ENCODE assay signal across 8 cellular contexts in the genomic region with DNA sequence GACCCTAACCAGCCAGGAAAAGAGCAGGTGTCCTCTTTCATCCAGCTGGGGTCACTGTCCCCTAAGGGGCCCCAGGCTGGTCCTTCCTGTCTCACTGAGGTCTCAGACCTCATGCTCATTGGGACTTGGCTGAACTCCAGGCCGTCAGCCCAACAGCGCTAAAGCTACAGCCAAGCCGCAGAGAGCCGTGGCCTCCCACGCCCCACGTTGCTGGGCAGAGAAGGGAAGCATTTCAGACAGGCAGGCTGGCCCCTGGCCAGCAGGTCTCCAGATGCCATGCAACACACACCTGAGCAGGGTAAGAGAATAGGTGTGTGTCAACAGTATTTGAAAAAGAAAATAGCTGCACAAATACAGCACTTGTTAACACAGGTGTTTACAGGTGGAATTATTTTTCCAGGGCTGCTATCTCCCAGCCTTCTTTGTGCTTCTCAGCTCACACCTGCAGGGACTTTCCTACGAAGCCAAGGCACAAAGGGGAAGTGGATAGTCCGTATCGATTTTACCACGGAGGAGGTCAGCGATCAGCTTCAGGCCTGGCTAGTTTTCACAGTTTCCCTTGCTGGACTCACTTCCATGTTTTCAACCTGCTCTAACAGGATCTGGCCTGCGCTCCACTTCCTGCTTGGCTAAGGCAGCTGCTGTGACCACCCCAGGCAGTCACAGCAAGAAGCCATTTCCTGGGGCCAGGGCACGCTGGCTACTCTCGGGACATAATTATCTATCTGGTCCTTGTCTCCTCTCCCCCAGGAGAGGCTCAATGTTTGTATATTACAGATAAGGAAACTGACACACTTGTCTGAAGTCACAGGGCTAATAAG.
DNase-seq lines count a peak whose midpoint lies in the region; ATAC-seq, FAIRE-seq and TF ChIP-seq lines count a peak whose summit lies in the region.

No MANE protein-coding gene starts in this region.

- ATAC-seq in GM19438 (IDR thresholded peaks at IDR 0.05; ENCODE audit: low read depth, unreplicated experiment) (peak; percentile 65), HG03432 (IDR thresholded peaks at IDR 0.05; ENCODE audit: unreplicated experiment) (peak; percentile 80)

- BruUV-seq in Calu3 (replicated peaks; lab: Mats Ljungman, UMichigan) = no TSS peak

- DNase-seq in Calu3 (peak; percentile 93), NCI-H69 (lab: John Stamatoyannopoulos, UW) (peak; percentile 96), bronchial epithelial cell (ENCODE audit: low read depth) (peak; percentile 35), lower leg skin (ENCODE audit: low spot score in 2 of 2) (peak; percentile 77 to 91), ureter (ENCODE audit: low spot score) (peak; percentile 83), DMS114 treated with DMSO at 0.1 percent for 48 hours (lab: John Stamatoyannopoulos, UW; ENCODE audit: unreplicated experiment) (no peak)

- peak; percentile 32 for TF ChIP-seq CTCF in Calu3 (IDR thresholded peaks at IDR 0.05; ENCODE audit: unreplicated experiment)
- peak; percentile 12 for TF ChIP-seq CTCF in bronchial epithelial cell (IDR thresholded peaks at IDR 0.05; ENCODE audit: insufficient read depth, low read length, severe bottlenecking)
- no peak for TF ChIP-seq CTCF in lower leg skin (IDR thresholded peaks at IDR 0.05)

- peaks cover 6% of the 10 kb centered on the region for H3K27me3 ChIP-seq in bronchial epithelial cell (ENCODE audit: control insufficient read depth, insufficient read depth, low read length)

- peaks cover 4% of the 10 kb centered on the region for H3K36me3 Mint-ChIP-seq in Calu3 (ENCODE audit: insufficient read depth, unreplicated experiment)

- H3K36me3 ChIP-seq in bronchial epithelial cell (ENCODE audit: control insufficient read depth, insufficient read depth, low read length) = no peaks in the 10 kb centered on the region

- peak overlapping the region; percentile 53 for H3K4me3 Mint-ChIP-seq in Calu3 (ENCODE audit: low read depth, unreplicated experiment)

- peaks cover 54% of the 10 kb centered on the region for H3K4me1 Mint-ChIP-seq in Calu3 (ENCODE audit: low read depth, unreplicated experiment)

- no peaks in the 10 kb centered on the region for H3K27me3 Mint-ChIP-seq in Calu3 (ENCODE audit: unreplicated experiment)

- FAIRE-seq in bronchial epithelial cell (lab: Jason Lieb, UNC) = no peak

- peak overlapping the region; percentile 72 for H3K27ac Mint-ChIP-seq in Calu3 (ENCODE audit: unreplicated experiment)

- intact Hi-C loops in Calu3 (cut with micrococcal nuclease; ENCODE audit: unreplicated experiment) (loop anchor here (1.0 to 5.0 kb wide), 5 partner anchors 33 to 156 kb away; no protein-coding TSS in a partner anchor), lower leg skin (cut with DNase I; ENCODE audit: low total_unique reads) (no loop called here)

- no peaks in the 10 kb centered on the region for H3K9me3 Mint-ChIP-seq in Calu3 (ENCODE audit: low read depth, unreplicated experiment)

- H3K4me3 ChIP-seq in bronchial epithelial cell (ENCODE audit: low read depth, low read length) (no peak overlapping the region), lower leg skin (ENCODE audit: low read depth, poor library complexity, severe bottlenecking) (no peak overlapping the region)

- TF ChIP-seq POLR2A in lower leg skin (IDR thresholded peaks at IDR 0.05) = no peak

- CTCF ChIA-PET in Calu3 (lab: Charles Lee) = interaction anchor here (0.6 to 2.3 kb wide), 12 partner anchors 14 to 1926 kb away, joined by 3 to 10 read pairs (median 3); partner anchors contain the start of gene ID2

- WGBS in lower leg skin, 2 donors = 36 to 44% methylated on average over 14 of the region's 14 CpGs

Comparison
In these comparisons a context has a peak if more than half of its experiments do, and no peak if none do; other contexts are left out.
1. CTCF ChIP-seq: peak in Calu3 (single experiment) and bronchial epithelial cell (single experiment); none in lower leg skin (0 of 3).